1 cellular context compared by ENCODE assay signal in the genomic region with DNA sequence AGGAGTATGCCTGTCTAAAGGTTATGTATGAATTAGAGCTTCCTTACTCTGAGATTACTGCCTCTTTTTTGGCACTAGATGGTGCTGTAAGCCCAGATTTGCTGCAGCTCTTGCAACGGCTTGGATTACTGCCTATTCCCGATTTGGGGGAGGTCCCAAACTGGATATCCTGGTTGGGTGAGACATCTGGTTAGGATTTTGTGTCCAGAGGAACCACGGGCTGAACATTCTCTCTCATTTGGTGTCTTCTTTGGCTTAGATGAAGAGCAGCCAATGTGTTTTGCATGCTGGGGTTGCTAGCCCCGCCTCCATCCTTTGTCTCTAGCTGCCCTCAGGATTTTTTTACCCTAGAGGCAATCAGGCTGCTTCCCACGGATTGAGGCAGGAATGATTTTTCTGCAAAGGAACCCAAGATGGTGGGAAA.
TF ChIP-seq lines count a peak whose summit lies in the region.

No MANE protein-coding gene starts in this region.

TF ChIP-seq in GM23338, 12 proteins besides CTCF, POLR2A, EP300 and RAD21 (continued from another document):
- no peak for TF ChIP-seq ZNF462 (CRISPR knock-in tag; IDR thresholded peaks at IDR 0.05)
- no peak for TF ChIP-seq REST (IDR thresholded peaks at IDR 0.05; ENCODE audit: unreplicated experiment)
